In genomic region chr1:67159233-67159632, GRCh38 we compare ENCODE assay signal across 24 cellular contexts. TPM values are rescaled to one million over a fixed set of nuclear protein-coding genes. Genes with fewer than 3 reads are reported as not detected.
A peak's percentile ranks its signal among the peaks of the same experiment; 100 is the strongest.
DNase-seq lines count a peak whose midpoint lies in the region; ATAC-seq, FAIRE-seq and TF ChIP-seq lines count a peak whose summit lies in the region.
"Had no signal": no experiment of that assay in that cellular context is flagged by ENCODE, and none has a peak within 500 bp of the region (broad histone marks: within the 10 kb centered on the region; RNA-seq: fewer than 3 reads in every experiment).

No MANE protein-coding gene starts in this region.

- intact Hi-C loops in mammary epithelial cell (cut with micrococcal nuclease) (no loop called here), MCF 10A (cut with micrococcal nuclease) (no loop called here)

- H3K27me3 ChIP-seq in mammary epithelial cell (ENCODE audit: insufficient read depth, low read length) (no peaks in the 10 kb centered on the region), RWPE2 (ENCODE audit: insufficient read depth, poor library complexity, severe bottlenecking) (no peaks in the 10 kb centered on the region), HAP-1 (ENCODE audit: low read depth) (no peaks in the 10 kb centered on the region)

- H3K27me3 Mint-ChIP-seq in MCF 10A (ENCODE audit: insufficient read depth, unreplicated experiment) = peaks cover 2% of the 10 kb centered on the region
- H3K27me3 Mint-ChIP-seq in activated naive CD8-positive, alpha-beta T cell treated with anti-CD3 and anti-CD28 coated beads, Interleukin-2, amount 50 U/mL, for 24 hours = peaks cover 6% of the 10 kb centered on the region

- H3K9me3 Mint-ChIP-seq in MCF 10A (ENCODE audit: unreplicated experiment) = peaks cover 7% of the 10 kb centered on the region
- no peaks in the 10 kb centered on the region for H3K9me3 Mint-ChIP-seq in activated naive CD8-positive, alpha-beta T cell treated with anti-CD3 and anti-CD28 coated beads, Interleukin-2, amount 50 U/mL, for 24 hours
- H3K9me3 Mint-ChIP-seq: CD4-positive, alpha-beta T cell; central memory CD8-positive, alpha-beta T cell; stimulated activated naive B cell treated with anti-CD40 and anti-IgM and Interleukin-4, amounts not matched to agents 10 μg/mL and 1 μg/mL and 100 μg/mL, for 72 hours had no signal

- H3K27ac ChIP-seq in mammary epithelial cell (ENCODE audit: insufficient read depth, low read depth, low read length) (no peak overlapping the region), RWPE2 (ENCODE audit: poor library complexity, severe bottlenecking) (no peak overlapping the region)
- H3K27ac ChIP-seq: esophagus muscularis mucosa, gastroesophageal sphincter, tibial nerve had no signal

- H3K4me3 ChIP-seq in mammary epithelial cell (replicated peaks in 1 of 3; ENCODE audit: insufficient read depth in 1 of 3, low read depth in 2 of 3, low read length in 3 of 3) (no peak overlapping the region), RWPE2 (ENCODE audit: severe bottlenecking) (no peak overlapping the region), HAP-1 (no peak overlapping the region)
- H3K4me3 ChIP-seq: esophagus muscularis mucosa, gastroesophageal sphincter, tibial nerve had no signal

- DNase-seq in mammary epithelial cell (peak; percentile 79), MCF 10A (ENCODE audit: unreplicated experiment) (no peak), RWPE2 (ENCODE audit: low spot score) (no peak), renal cortical epithelial cell (ENCODE audit: low read depth) (peak; percentile 67), GM12891 (ENCODE audit: insufficient read length, low spot score) (no peak), HAP-1 (ENCODE audit: low spot score in 2 of 2) (no peak)
- DNase-seq in activated naive CD8-positive, alpha-beta T cell treated with anti-CD3 and anti-CD28 coated beads, Interleukin-2, amount 50 U/mL, for 24 hours = no peak
- DNase-seq: anterior cingulate cortex; CD4-positive, alpha-beta T cell; GDM1; KBM-7; kidney glomerular epithelial cell; NCI-H1694 treated with DMSO at 0.1 percent for 48 hours; NCI-H748 treated with DMSO at 0.1 percent for 48 hours; SHP77 treated with DMSO at 0.1 percent for 48 hours; stimulated activated naive B cell treated with anti-CD40 and anti-IgM and Interleukin-4, amounts not matched to agents 10 μg/mL and 1 μg/mL and 100 μg/mL, for 72 hours had no signal

- no peak overlapping the region for H3K27ac Mint-ChIP-seq in MCF 10A (ENCODE audit: low read depth, unreplicated experiment)
- H3K27ac Mint-ChIP-seq in activated naive CD8-positive, alpha-beta T cell treated with anti-CD3 and anti-CD28 coated beads, Interleukin-2, amount 50 U/mL, for 24 hours = peak overlapping the region; percentile 79
- H3K27ac Mint-ChIP-seq: CD4-positive, alpha-beta T cell; stimulated activated naive B cell treated with anti-CD40 and anti-IgM and Interleukin-4, amounts not matched to agents 10 μg/mL and 1 μg/mL and 100 μg/mL, for 72 hours had no signal

- ATAC-seq in RWPE2 (ENCODE audit: low read depth) (peak; percentile 35; the same call in 1 of the 3 replicates), HG03280 (IDR thresholded peaks at IDR 0.05; ENCODE audit: unreplicated experiment) (no peak)
- ATAC-seq in activated naive CD8-positive, alpha-beta T cell treated with anti-CD3 and anti-CD28 coated beads, Interleukin-2, amount 50 U/mL, for 24 hours = peak; percentile 88
- ATAC-seq: gastroesophageal sphincter; stimulated activated naive B cell treated with anti-CD40 and anti-IgM and Interleukin-4, amounts not matched to agents 10 μg/mL and 1 μg/mL and 100 μg/mL, for 72 hours had no signal

- BruUV-seq in mammary epithelial cell (replicated peaks; lab: Mats Ljungman, UMichigan) (TSS peak; percentile 45), MCF 10A (replicated peaks; lab: Mats Ljungman, UMichigan) (no TSS peak)

- H3K4me1 Mint-ChIP-seq in MCF 10A (ENCODE audit: insufficient read depth, unreplicated experiment) = peaks cover 14% of the 10 kb centered on the region
- H3K4me1 Mint-ChIP-seq in activated naive CD8-positive, alpha-beta T cell treated with anti-CD3 and anti-CD28 coated beads, Interleukin-2, amount 50 U/mL, for 24 hours = peaks cover 44% of the 10 kb centered on the region

- CTCF ChIA-PET in mammary epithelial cell (lab: Charles Lee; ENCODE audit: low non-redundant PET) = no interaction called here
- CTCF ChIA-PET in MCF 10A (lab: Yijun Ruan, JAX) = interaction anchor here (4.2 kb wide), 1 partner anchor 11 kb away, joined by 41 read pairs; no protein-coding TSS in a partner anchor

- no peak for FAIRE-seq in GM12891 (lab: Jason Lieb, UNC)
- FAIRE-seq: GM19239, H54 had no signal

- no peak overlapping the region for H3K9ac ChIP-seq in mammary epithelial cell (ENCODE audit: insufficient read depth, low read length)

- WGBS in mammary epithelial cell (ENCODE audit: low coverage, missing lambda C conversion rate) = 46% methylated on average over 2 of the region's 2 CpGs

- POLR2A ChIA-PET in MCF 10A (lab: Yijun Ruan, JAX) = interaction anchor here (0.9 kb wide), 1 partner anchor 32 kb away, joined by 3 read pairs; no protein-coding TSS in a partner anchor

- H2AFZ ChIP-seq in mammary epithelial cell (ENCODE audit: low read depth, low read length) = peak overlapping the region; percentile 56

- dilution Hi-C loops in mammary epithelial cell (cut with HindIII; ENCODE audit: low sequenced_read_pairs) = no loop called here

- H3K4me1 ChIP-seq in mammary epithelial cell (ENCODE audit: insufficient read depth, low read length) = peaks cover 13% of the 10 kb centered on the region
- peaks cover 8% of the 10 kb centered on the region for H3K4me1 ChIP-seq in RWPE2 (ENCODE audit: insufficient read depth, poor library complexity, severe bottlenecking)
- no peaks in the 10 kb centered on the region for H3K4me1 ChIP-seq in HAP-1
- H3K4me1 ChIP-seq: esophagus muscularis mucosa, gastroesophageal sphincter, tibial nerve had no signal

- no peaks in the 10 kb centered on the region for H3K79me2 ChIP-seq in mammary epithelial cell (ENCODE audit: insufficient read depth, low read length)

- H3K9me3 ChIP-seq in mammary epithelial cell (replicated peaks; ENCODE audit: insufficient read depth, low read length) (no peaks in the 10 kb centered on the region), RWPE2 (ENCODE audit: severe bottlenecking) (no peaks in the 10 kb centered on the region), HAP-1 (no peaks in the 10 kb centered on the region)
- H3K9me3 ChIP-seq: esophagus muscularis mucosa, gastroesophageal sphincter, tibial nerve had no signal

- no peaks in the 10 kb centered on the region for H3K36me3 Mint-ChIP-seq in MCF 10A (ENCODE audit: insufficient read depth, unreplicated experiment)
- H3K36me3 Mint-ChIP-seq in activated naive CD8-positive, alpha-beta T cell treated with anti-CD3 and anti-CD28 coated beads, Interleukin-2, amount 50 U/mL, for 24 hours (ENCODE audit: low read depth) = peaks cover 3% of the 10 kb centered on the region
- H3K36me3 Mint-ChIP-seq: stimulated activated naive B cell treated with anti-CD40 and anti-IgM and Interleukin-4, amounts not matched to agents 10 μg/mL and 1 μg/mL and 100 μg/mL, for 72 hours had no signal

- in situ Hi-C loops in mammary epithelial cell (cut with MboI; ENCODE audit: low sequenced_read_pairs in 2 of 2) (loop anchor here in 1 of 2 donors (25.0 kb wide), 1 partner anchor 397 kb away; the partner anchor contains the start of gene DYNLT5), HAP-1 (cut with MboI; ENCODE audit: low sequenced_read_pairs) (no loop called here)

- H3K4me2 ChIP-seq in mammary epithelial cell (ENCODE audit: insufficient read depth, low read depth, low read length) = no peak overlapping the region

- TF ChIP-seq CTCF in mammary epithelial cell (conservative IDR thresholded peaks at IDR 0.05 in 1 of 2, IDR thresholded peaks at IDR 0.05 in 1 of 2; ENCODE audit: extremely low read depth in 1 of 2, insufficient read depth in 1 of 2, low read depth in 1 of 2, low read length in 2 of 2) (no peak), MCF 10A (IDR thresholded peaks at IDR 0.05; ENCODE audit: unreplicated experiment) (no peak), RWPE2 (IDR thresholded peaks at IDR 0.05; ENCODE audit: poor library complexity, severe bottlenecking) (no peak)

- no peak for TF ChIP-seq POLR2A in GM12891 (IDR thresholded peaks at IDR 0.05; ENCODE audit: low read depth, low read length)

- H4K20me1 ChIP-seq in mammary epithelial cell (ENCODE audit: insufficient read depth, low read length) = no peaks in the 10 kb centered on the region

- H3K36me3 ChIP-seq in mammary epithelial cell (ENCODE audit: insufficient read depth, low read length) = no peaks in the 10 kb centered on the region
- no peaks in the 10 kb centered on the region for H3K36me3 ChIP-seq in RWPE2 (ENCODE audit: low read depth)
- H3K36me3 ChIP-seq in HAP-1 (replicated peaks) = no peaks in the 10 kb centered on the region
- H3K36me3 ChIP-seq: esophagus muscularis mucosa, gastroesophageal sphincter, tibial nerve had no signal

- no peak overlapping the region for H3K4me3 Mint-ChIP-seq in MCF 10A (ENCODE audit: unreplicated experiment)
- H3K4me3 Mint-ChIP-seq in activated naive CD8-positive, alpha-beta T cell treated with anti-CD3 and anti-CD28 coated beads, Interleukin-2, amount 50 U/mL, for 24 hours = no peak overlapping the region
- H3K4me3 Mint-ChIP-seq: CD4-positive, alpha-beta T cell; central memory CD8-positive, alpha-beta T cell; stimulated activated naive B cell treated with anti-CD40 and anti-IgM and Interleukin-4, amounts not matched to agents 10 μg/mL and 1 μg/mL and 100 μg/mL, for 72 hours had no signal

TF ChIP-seq in GM12891, 5 proteins besides CTCF, POLR2A, EP300 and RAD21:
- TF ChIP-seq TAF1 (IDR thresholded peaks at IDR 0.05; ENCODE audit: low read depth, low read length) (no peak), PAX5 (IDR thresholded peaks at IDR 0.05; ENCODE audit: insufficient read depth, low read length, severe bottlenecking) (no peak), POLR2AphosphoS5 (IDR thresholded peaks at IDR 0.05; ENCODE audit: low read depth, low read length) (no peak), POU2F2 (IDR thresholded peaks at IDR 0.05; ENCODE audit: low read depth, low read length) (no peak)

RNA-seq across cellular contexts. Expression of gene IL23R, which starts 7.0 kb away (rescaled TPM):
- not detected for total RNA-seq in mammary epithelial cell
- polyA plus RNA-seq in mammary epithelial cell = not detected
- not detected for polyA minus RNA-seq in mammary epithelial cell
- not detected in 2 replicates for total RNA-seq in MCF 10A (2022)
- total RNA-seq in renal cortical epithelial cell = not detected in 2 replicates
- 1.1 TPM for polyA plus RNA-seq in GM12891 (2012; ENCODE audit: low read depth, missing spikeins)
- total RNA-seq: esophagus muscularis mucosa, gastroesophageal sphincter, tibial nerve had no signal

RNA-seq across cellular contexts. Expression of gene C1orf141, which starts 24.5 kb away (rescaled TPM):
- total RNA-seq in mammary epithelial cell (not detected), MCF 10A (2022) (not detected in 2 replicates), renal cortical epithelial cell (not detected in 2 replicates)
- polyA plus RNA-seq in mammary epithelial cell = not detected
- not detected for polyA minus RNA-seq in mammary epithelial cell
- polyA plus RNA-seq in GM12891 (2012; ENCODE audit: low read depth, missing spikeins) = not detected
- total RNA-seq: CD4-positive, alpha-beta T cell; esophagus muscularis mucosa; gastroesophageal sphincter; omental fat pad; tibial nerve had no signal

Comparison
In these comparisons a context has a peak if more than half of its experiments do, and no peak if none do; other contexts are left out.
1. DNase-seq: peak in mammary epithelial cell (single experiment) and renal cortical epithelial cell (single experiment); none in MCF 10A (single experiment), RWPE2 (single experiment), activated naive CD8-positive, alpha-beta T cell treated with anti-CD3 and anti-CD28 coated beads, Interleukin-2, amount 50 U/mL, for 24 hours (single experiment), GM12891 (single experiment) and HAP-1 (0 of 2).